19 cellular contexts compared by ENCODE assay signal in genomic region chr3:172002512-172003078, GRCh38.
"Had no signal": no experiment of that assay in that cellular context is flagged by ENCODE, and none has a peak within 500 bp of the region (broad histone marks: within the 10 kb centered on the region; RNA-seq: fewer than 3 reads in every experiment).

No MANE protein-coding gene starts in this region.

- FAIRE-seq: bronchial epithelial cell, kidney had no signal

- H3K4me1 Mint-ChIP-seq: activated naive CD8-positive, alpha-beta T cell treated with anti-CD3 and anti-CD28 coated beads, Interleukin-2, amount 10 ng/mL, durations not matched to agents 7 days and 5 days; nephron progenitor cell had no signal

- H3K9me3 ChIP-seq: esophagus squamous epithelium, gastrocnemius medialis, stomach, thoracic aorta had no signal

- H3K27ac Mint-ChIP-seq: activated naive CD8-positive, alpha-beta T cell treated with anti-CD3 and anti-CD28 coated beads, Interleukin-2, amount 10 ng/mL, durations not matched to agents 7 days and 5 days; nephron progenitor cell had no signal

- ATAC-seq: activated T-cell treated with anti-CD3 and anti-CD28 coated beads, Interleukin-2, amount 50 U/mL, for 4 hours; gastrocnemius medialis; heart right ventricle; left ventricle myocardium superior had no signal

- H3K27ac ChIP-seq: esophagus squamous epithelium, gastrocnemius medialis, heart right ventricle, stomach, thoracic aorta had no signal

- DNase-seq: activated CD4-positive, alpha-beta T cell treated with anti-CD3 and anti-CD28 coated beads, Interleukin-2, amount 50 U/mL, for 4 hours; activated CD4-positive, CD25-positive, alpha-beta regulatory T cell treated with anti-CD3 and anti-CD28 coated beads, Interleukin-2, amount 50 U/mL, for 72 hours; activated gamma-delta T cell; activated naive CD8-positive, alpha-beta T cell treated with anti-CD3 and anti-CD28 coated beads, Interleukin-2, amount 10 ng/mL, durations not matched to agents 7 days and 5 days; activated T-cell treated with anti-CD3 and anti-CD28 coated beads, Interleukin-2, amount 50 U/mL, for 4 hours; aorta; esophagus squamous epithelium; gastrocnemius medialis; heart right ventricle; kidney; left ventricle myocardium superior; mesendoderm; nephron progenitor cell; stimulated activated CD4-positive, alpha-beta T cell treated with anti-CD3 and anti-CD28 coated beads, Interleukin-15, amount 100 ng/mL, for 24 hours; stimulated activated CD4-positive, alpha-beta T cell treated with anti-CD3 and anti-CD28 coated beads, Interleukin-4, amount 100 ng/mL, for 24 hours; stomach; T-helper 2 cell had no signal

- H3K4me3 ChIP-seq: esophagus squamous epithelium, gastrocnemius medialis, heart right ventricle, stomach, thoracic aorta had no signal

- H3K36me3 ChIP-seq: esophagus squamous epithelium, gastrocnemius medialis, heart right ventricle, stomach, thoracic aorta had no signal

- H3K4me3 Mint-ChIP-seq: activated naive CD8-positive, alpha-beta T cell treated with anti-CD3 and anti-CD28 coated beads, Interleukin-2, amount 10 ng/mL, durations not matched to agents 7 days and 5 days; activated T-cell treated with anti-CD3 and anti-CD28 coated beads, Interleukin-2, amount 50 U/mL, for 4 hours; nephron progenitor cell had no signal

- H3K4me1 ChIP-seq: esophagus squamous epithelium, gastrocnemius medialis, heart right ventricle, stomach had no signal

- H3K27me3 ChIP-seq: gastrocnemius medialis, heart right ventricle, stomach had no signal
